ENCODE assay signal across 28 cellular contexts in genomic region chr7:143495806-143496672, GRCh38. TPM values are rescaled to one million over a fixed set of nuclear protein-coding genes. Genes with fewer than 3 reads are reported as not detected.
"Had no signal": no experiment of that assay in that cellular context is flagged by ENCODE, and none has a peak within 500 bp of the region (broad histone marks: within the 10 kb centered on the region; RNA-seq: fewer than 3 reads in every experiment).

No MANE protein-coding gene starts in this region.

- H3K9me3 ChIP-seq: gastrocnemius medialis, heart right ventricle, psoas muscle, right lobe of liver, spleen, stomach, thoracic aorta, transverse colon had no signal

- H3K4me3 ChIP-seq: coronary artery, dorsolateral prefrontal cortex, gastrocnemius medialis, heart right ventricle, psoas muscle, right lobe of liver, spleen, stomach, thoracic aorta, transverse colon had no signal

- H3K4me1 Mint-ChIP-seq: nephron had no signal

- ATAC-seq: gastrocnemius medialis; heart right ventricle; psoas muscle; right lobe of liver; stimulated activated naive B cell treated with anti-CD40 and anti-IgM and Interleukin-4, amounts not matched to agents 10 μg/mL and 1 μg/mL and 100 μg/mL, for 72 hours had no signal

- H3K4me3 Mint-ChIP-seq: naive B cell; nephron; stimulated activated naive B cell treated with anti-CD40 and anti-IgM and Interleukin-4, amounts not matched to agents 10 μg/mL and 1 μg/mL and 100 μg/mL, for 72 hours had no signal

- FAIRE-seq: islet of Langerhans had no signal

- H3K36me3 Mint-ChIP-seq: naive B cell; stimulated activated naive B cell treated with anti-CD40 and anti-IgM and Interleukin-4, amounts not matched to agents 10 μg/mL and 1 μg/mL and 100 μg/mL, for 72 hours had no signal

- H3K27me3 ChIP-seq: dorsolateral prefrontal cortex, gastrocnemius medialis, heart right ventricle, right lobe of liver, spleen, stomach, transverse colon had no signal

- H3K4me1 ChIP-seq: right lobe of liver had no signal

- H3K27ac Mint-ChIP-seq: nephron; stimulated activated naive B cell treated with anti-CD40 and anti-IgM and Interleukin-4, amounts not matched to agents 10 μg/mL and 1 μg/mL and 100 μg/mL, for 72 hours had no signal

- H3K36me3 ChIP-seq: gastrocnemius medialis, heart right ventricle, right lobe of liver, spleen, stomach, thoracic aorta, transverse colon had no signal

- H3K27ac ChIP-seq: coronary artery, dorsolateral prefrontal cortex, gastrocnemius medialis, psoas muscle, right lobe of liver, spleen, stomach, thoracic aorta, transverse colon had no signal

- H3K9me3 Mint-ChIP-seq: naive B cell; nephron; stimulated activated naive B cell treated with anti-CD40 and anti-IgM and Interleukin-4, amounts not matched to agents 10 μg/mL and 1 μg/mL and 100 μg/mL, for 72 hours had no signal

- DNase-seq: dorsolateral prefrontal cortex; effector CD8-positive, alpha-beta T cell; gastrocnemius medialis; heart right ventricle; hypothalamus; kidney glomerular epithelial cell; mesendoderm; naive B cell; psoas muscle; retina; right lobe of liver; spleen; stimulated activated CD4-positive, alpha-beta T cell treated with anti-CD3 and anti-CD28 coated beads, Interleukin-15, amount 100 ng/mL, for 24 hours; stimulated activated CD4-positive, alpha-beta T cell treated with anti-CD3 and anti-CD28 coated beads, Interleukin-1b, Interleukin-23, amount 100 ng/mL, for 48 hours; stimulated activated CD4-positive, alpha-beta T cell treated with anti-CD3 and anti-CD28 coated beads, Interleukin-4, amount 100 ng/mL, for 4 hours; stimulated activated naive B cell treated with anti-CD40 and anti-IgM and Interleukin-4, amounts not matched to agents 10 μg/mL and 1 μg/mL and 100 μg/mL, for 72 hours; stomach; substantia nigra; transverse colon had no signal

RNA-seq across cellular contexts. Expression of gene TAS2R41, which starts 18.4 kb away (rescaled TPM):
- total RNA-seq: gastrocnemius medialis, lung microvascular endothelial cell, omental fat pad, psoas muscle, right lobe of liver, transverse colon, urinary bladder had no signal
- polyA plus RNA-seq: esophagus, heart right ventricle, liver, psoas muscle, spleen, stomach, urinary bladder had no signal

RNA-seq across cellular contexts. Expression of gene TAS2R60, which starts 52.8 kb away (rescaled TPM):
- total RNA-seq: gastrocnemius medialis, heart right ventricle, lung microvascular endothelial cell, omental fat pad, psoas muscle, stomach, transverse colon had no signal
- polyA plus RNA-seq: esophagus, heart right ventricle, liver, psoas muscle, spleen, stomach, urinary bladder had no signal
